Comparison of ENCODE assay signal across 7 cellular contexts in the genomic region with DNA sequence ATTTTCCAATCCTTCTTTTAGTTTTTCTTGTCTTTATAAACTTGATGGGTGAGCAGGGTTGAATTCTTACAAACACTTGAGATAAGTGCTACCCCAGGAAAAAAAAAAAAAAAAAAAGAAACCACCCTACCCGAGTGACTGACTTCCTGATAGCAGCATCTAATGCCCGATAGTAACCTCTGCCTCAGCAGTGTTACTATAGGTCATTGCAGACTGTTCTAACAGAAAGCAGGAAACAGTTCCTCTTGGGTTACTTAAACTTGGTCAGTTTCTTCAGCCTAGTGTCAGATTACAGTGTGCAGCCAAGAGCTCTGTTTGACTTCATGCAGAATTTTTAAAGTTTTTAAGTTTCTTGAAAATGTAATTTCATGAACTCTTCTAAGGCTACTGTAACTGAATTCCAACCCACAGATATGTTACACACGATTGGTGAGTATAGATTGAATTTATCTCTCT. TPM values are rescaled to one million over a fixed set of nuclear protein-coding genes. Genes with fewer than 3 reads are reported as not detected.
DNase-seq lines count a peak whose midpoint lies in the region; ATAC-seq, FAIRE-seq and TF ChIP-seq lines count a peak whose summit lies in the region.

No MANE protein-coding gene starts in this region.

- H3K27me3 ChIP-seq in Peyer's patch (no peaks in the 10 kb centered on the region), breast epithelium (no peaks in the 10 kb centered on the region), iPS-20b (ENCODE audit: insufficient read depth, low read length) (peaks cover 6% of the 10 kb centered on the region; the same call in 1 of the 2 replicates), small intestine (ENCODE audit: control insufficient read depth in 2 of 2, insufficient read depth in 2 of 2, low read length in 2 of 2) (no peaks in the 10 kb centered on the region)

- intact Hi-C loops in breast epithelium (cut with DNase I; ENCODE audit: low total_unique reads) = no loop called here

- ATAC-seq in GM19397 (IDR thresholded peaks at IDR 0.05; ENCODE audit: unreplicated experiment) = peak; percentile 46
- peak; percentile 58 for ATAC-seq in HG03442 (IDR thresholded peaks at IDR 0.05; ENCODE audit: unreplicated experiment)

- TF ChIP-seq POLR2A in Peyer's patch (IDR thresholded peaks at IDR 0.05) (no peak), breast epithelium (IDR thresholded peaks at IDR 0.05) (no peak)

- peak overlapping the region; percentile 94 to 100 (median 97) for H3K27ac ChIP-seq in Peyer's patch
- peak overlapping the region; percentile 97 to 99 for H3K27ac ChIP-seq in breast epithelium
- H3K27ac ChIP-seq in iPS-20b (ENCODE audit: low read length) = no peak overlapping the region
- H3K27ac ChIP-seq in small intestine (ENCODE audit: low read depth in 1 of 2, low read length in 1 of 2) = peak overlapping the region; percentile 61 to 98

- peak in 2 of 3 donors; percentile 50 to 87 for DNase-seq in Peyer's patch
- DNase-seq in breast epithelium (ENCODE audit: low spot score in 2 of 2) = peak in 1 of 2 donors; percentile 41
- peak; percentile 92 for DNase-seq in small intestine

- H3K9me3 ChIP-seq in ES-I3 (ENCODE audit: control insufficient read depth, insufficient read depth, low read length) (no peaks in the 10 kb centered on the region), Peyer's patch (no peaks in the 10 kb centered on the region), breast epithelium (no peaks in the 10 kb centered on the region), iPS-20b (ENCODE audit: insufficient read depth, low read depth, low read length) (no peaks in the 10 kb centered on the region), small intestine (ENCODE audit: control insufficient read depth, low read depth) (no peaks in the 10 kb centered on the region)

- H3K4me3 ChIP-seq in Peyer's patch (peak overlapping the region; percentile 86 to 99 (median 96)), breast epithelium (peak overlapping the region; percentile 94 to 100 (median 98)), iPS-20b (ENCODE audit: low read length) (peak overlapping the region; percentile 77), small intestine (ENCODE audit: low read depth in 1 of 2, low read length in 2 of 2) (peak overlapping the region; percentile 63 to 90)

- H3K4me1 ChIP-seq in ES-I3 (ENCODE audit: insufficient read depth, low read length) (peaks cover 19% of the 10 kb centered on the region), Peyer's patch (peaks cover 0 to 44% (median 12%) of the 10 kb centered on the region in 4 donors), breast epithelium (peaks cover 2 to 4% of the 10 kb centered on the region in 2 donors), iPS-20b (ENCODE audit: insufficient read depth, low read length) (peaks cover 23% of the 10 kb centered on the region; the same call in 1 of the 2 replicates), small intestine (ENCODE audit: control insufficient read depth in 2 of 2, insufficient read depth in 1 of 2, low read depth in 1 of 2, low read length in 1 of 2) (peaks cover 6 to 9% of the 10 kb centered on the region in 2 donors)

- H3K36me3 ChIP-seq in ES-I3 (ENCODE audit: insufficient read depth, low read length) (no peaks in the 10 kb centered on the region), Peyer's patch (peaks cover 0 to 4% (median 0%) of the 10 kb centered on the region in 3 donors), breast epithelium (no peaks in the 10 kb centered on the region), iPS-20b (ENCODE audit: insufficient read depth, low read depth, low read length) (peaks cover 44% of the 10 kb centered on the region), small intestine (ENCODE audit: control insufficient read depth in 2 of 2, insufficient read depth in 2 of 2, low read length in 2 of 2) (peaks cover 0 to 4% of the 10 kb centered on the region in 2 donors)

- peak in 2 of 6 experiments; percentile 0 to 8 for TF ChIP-seq CTCF in Peyer's patch (IDR thresholded peaks at IDR 0.05)
- TF ChIP-seq CTCF in breast epithelium (IDR thresholded peaks at IDR 0.05) = no peak

- WGBS in small intestine, 3 donors = 0 to 2% (median 1%) methylated on average over 3 of the region's 3 CpGs

- FAIRE-seq in small intestine (lab: Jason Lieb, UNC) = peak; percentile 36

- H3K9ac ChIP-seq in ES-I3 (ENCODE audit: low read depth, low read length) (peak overlapping the region; percentile 94; the same call in 1 of the 2 replicates), iPS-20b (ENCODE audit: low read depth, low read length) (peak overlapping the region; percentile 78; the same call in 1 of the 2 replicates)

RNA-seq across cellular contexts. Expression of a gene that starts 2.1 kb away (rescaled TPM):
- 10 to 100 TPM; 20.1 to 46.2 (median 24.7) TPM for total RNA-seq in Peyer's patch
- 10 to 100 TPM; 47.2 to 63.0 (median 59.6) TPM for total RNA-seq in breast epithelium
- 10 to 100 TPM; 10.7 to 21.1 (median 16.9) TPM for polyA plus RNA-seq in small intestine
